Comparison of ENCODE assay signal across 32 cellular contexts in genomic region chr3:157263027-157263426, GRCh38.
DNase-seq lines count a peak whose midpoint lies in the region; ATAC-seq, FAIRE-seq and TF ChIP-seq lines count a peak whose summit lies in the region.
"Had no signal": no experiment of that assay in that cellular context is flagged by ENCODE, and none has a peak within 500 bp of the region (broad histone marks: within the 10 kb centered on the region; RNA-seq: fewer than 3 reads in every experiment).

No MANE protein-coding gene starts in this region.

- peak in 1 of 2 experiments; percentile 17 for DNase-seq in SJCRH30
- DNase-seq in bronchial epithelial cell (ENCODE audit: low read depth), result peak; percentile 29
- peak; percentile 2 for DNase-seq in kidney tubule cell (ENCODE audit: low spot score)
- DNase-seq in mucosa of gallbladder (ENCODE audit: low spot score), result no peak
- no peak for DNase-seq in NCI-H2196 (lab: John Stamatoyannopoulos, UW; ENCODE audit: unreplicated experiment)
- DNase-seq in HPDE6-E6E7 (ENCODE audit: extremely low spot score), result no peak
- DNase-seq: activated CD4-positive, alpha-beta T cell treated with anti-CD3 and anti-CD28 coated beads for 36 hours; activated CD8-positive, alpha-beta T cell treated with anti-CD3 and anti-CD28 coated beads, Interleukin-2, amount 10 ng/mL, durations not matched to agents 7 days and 5 days; AML-193; CD4-positive, alpha-beta T cell; DMS 273 treated with DMSO at 0.1 percent for 48 hours; effector CD4-positive, alpha-beta T cell; islet precursor cell; left ventricle myocardium superior; naive thymus-derived CD4-positive, alpha-beta T cell; NCI-H1105; NCI-H187 treated with DMSO at 0.1 percent for 48 hours; NCI-H2171 treated with DMSO at 0.1 percent for 48 hours; NCI-H524 treated with DMSO at 0.1 percent for 48 hours; spleen; stimulated activated CD4-positive, alpha-beta T cell treated with anti-CD3 and anti-CD28 coated beads, Interleukin-4, amount 100 ng/mL, for 24 hours; upper lobe of left lung had no signal

- TF ChIP-seq CTCF in bronchial epithelial cell (IDR thresholded peaks at IDR 0.05; ENCODE audit: insufficient read depth, low read length, severe bottlenecking), result no peak

- no peak for FAIRE-seq in bronchial epithelial cell (lab: Jason Lieb, UNC)
- FAIRE-seq: GM12892, H54 had no signal

- no peak overlapping the region for H3K4me3 ChIP-seq in SJCRH30
- H3K4me3 ChIP-seq in bronchial epithelial cell (ENCODE audit: low read depth, low read length), result no peak overlapping the region
- H3K4me3 ChIP-seq: ascending aorta, right atrium auricular region, spleen, upper lobe of left lung had no signal

- H3K27me3 ChIP-seq in SJCRH30, result no peaks in the 10 kb centered on the region; the same call in 1 of the 2 replicates
- no peaks in the 10 kb centered on the region for H3K27me3 ChIP-seq in bronchial epithelial cell (ENCODE audit: control insufficient read depth, insufficient read depth, low read length)
- H3K27me3 ChIP-seq: ascending aorta, foreskin keratinocyte, right atrium auricular region, spleen, upper lobe of left lung had no signal

- no peak for ATAC-seq in HG02970 (IDR thresholded peaks at IDR 0.05; ENCODE audit: low FRiP score, unreplicated experiment)
- ATAC-seq: activated CD4-positive, alpha-beta T cell treated with anti-CD3 and anti-CD28 coated beads for 36 hours; activated CD8-positive, alpha-beta T cell treated with anti-CD3 and anti-CD28 coated beads, Interleukin-2, amount 10 ng/mL, durations not matched to agents 7 days and 5 days; activated naive CD4-positive, alpha-beta T cell treated with anti-CD3 and anti-CD28 coated beads, Interleukin-2, amount 50 U/mL, for 72 hours; esophagus mucosa; foreskin keratinocyte; left ventricle myocardium superior; naive thymus-derived CD4-positive, alpha-beta T cell; Right ventricle myocardium inferior; stimulated activated effector memory CD8-positive, alpha-beta T cell treated with anti-CD3 and anti-CD28 coated beads, Interleukin-12 subunit alpha, Interleukin-12 subunit beta, amount 100 ng/mL, for 72 hours had no signal

- H3K27ac ChIP-seq in SJCRH30, result peak overlapping the region; percentile 50
- H3K27ac ChIP-seq: ascending aorta, foreskin keratinocyte, right atrium auricular region, spleen, upper lobe of left lung had no signal

- H3K4me1 ChIP-seq in SJCRH30, result peaks cover 12% of the 10 kb centered on the region
- H3K4me1 ChIP-seq: ascending aorta, foreskin keratinocyte, right atrium auricular region, spleen, upper lobe of left lung had no signal

- no peaks in the 10 kb centered on the region for H3K9me3 ChIP-seq in SJCRH30 (replicated peaks)
- H3K9me3 ChIP-seq: ascending aorta, right atrium auricular region, spleen, upper lobe of left lung had no signal

- no peaks in the 10 kb centered on the region for H3K36me3 ChIP-seq in SJCRH30
- no peaks in the 10 kb centered on the region for H3K36me3 ChIP-seq in bronchial epithelial cell (ENCODE audit: control insufficient read depth, insufficient read depth, low read length)
- H3K36me3 ChIP-seq: ascending aorta, right atrium auricular region, spleen, upper lobe of left lung had no signal

Comparison
In these comparisons a context has a peak if more than half of its experiments do, and no peak if none do; other contexts are left out.
1. DNase-seq: peak in bronchial epithelial cell (single experiment) and kidney tubule cell (single experiment); none in mucosa of gallbladder (single experiment), NCI-H2196 (single experiment) and HPDE6-E6E7 (single experiment).